ENCODE assay signal across 8 cellular contexts in genomic region chr17:50139950-50140885, GRCh38. TPM values are rescaled to one million over a fixed set of nuclear protein-coding genes. Genes with fewer than 3 reads are reported as not detected.
DNase-seq lines count a peak whose midpoint lies in the region; ATAC-seq and TF ChIP-seq lines count a peak whose summit lies in the region.

No MANE protein-coding gene starts in this region.

- peaks cover 0 to 1% (median 0%) of the 10 kb centered on the region in 3 donors for H3K27me3 Mint-ChIP-seq in CD14-positive monocyte (ENCODE audit: low read depth in 3 of 3)

- peaks cover 61% of the 10 kb centered on the region for H3K4me1 Mint-ChIP-seq in CD14-positive monocyte

- H3K27ac Mint-ChIP-seq in CD14-positive monocyte: peak overlapping the region; percentile 62 to 91 (median 75)

- H3K9me3 Mint-ChIP-seq in CD14-positive monocyte: peaks cover 0 to 5% (median 1%) of the 10 kb centered on the region in 7 donors

- H3K4me3 Mint-ChIP-seq in CD14-positive monocyte: peak overlapping the region; percentile 62 to 64

- peaks cover 98 to 100% of the 10 kb centered on the region in 2 donors for H3K36me3 Mint-ChIP-seq in CD14-positive monocyte

- peak; percentile 93 for TF ChIP-seq CTCF in CD14-positive monocyte (IDR thresholded peaks at IDR 0.05)

- ATAC-seq in GM21576 (IDR thresholded peaks at IDR 0.05; ENCODE audit: unreplicated experiment) (peak; percentile 49), HG03039 (IDR thresholded peaks at IDR 0.05; ENCODE audit: unreplicated experiment) (no peak)

- intact Hi-C loops in CD14-positive monocyte (cut with micrococcal nuclease): loop anchor here in 1 of 2 donors (1.0 kb wide), 1 partner anchor 8 kb away; no protein-coding TSS in a partner anchor

- DNase-seq in CD14-positive monocyte (ENCODE audit: low spot score): peak; percentile 82
- DNase-seq in NCI-H1694 treated with DMSO at 0.1 percent for 48 hours (lab: John Stamatoyannopoulos, UW): peak; percentile 74
- DNase-seq in activated CD4-positive, CD25-positive, alpha-beta regulatory T cell treated with anti-CD3 and anti-CD28 coated beads, Interleukin-2, amount 50 U/mL, for 72 hours: peak; percentile 84
- DNase-seq in central memory CD4-positive, alpha-beta T cell: peak; percentile 76
- peak; percentile 81 for DNase-seq in left kidney (ENCODE audit: low read depth, low spot score)
- peak; percentile 75 to 79 for DNase-seq in stimulated activated CD4-positive, alpha-beta T cell treated with anti-CD3 and anti-CD28 coated beads, Interleukin-4, amount 100 ng/mL, for 48 hours (ENCODE audit: low read depth in 2 of 2)

RNA-seq across cellular contexts. Expression of gene SAMD14, which starts 10.3 kb away (rescaled TPM):
- not detected for polyA plus RNA-seq in CD14-positive monocyte

RNA-seq across cellular contexts. Expression of gene PPP1R9B, which starts 10.3 kb away (rescaled TPM):
- 1 to 10 TPM in 1 of 2 donors, under 1 TPM in 1; 0.61 to 1.3 TPM for polyA plus RNA-seq in CD14-positive monocyte

RNA-seq across cellular contexts. Expression of gene SGCA, which starts 25.6 kb away (rescaled TPM):
- polyA plus RNA-seq in CD14-positive monocyte: under 1 TPM; 0.53 to 0.89 TPM

RNA-seq across cellular contexts. Expression of gene PDK2, which starts 45.1 kb away (rescaled TPM):
- polyA plus RNA-seq in CD14-positive monocyte: 10 to 100 TPM; 15.9 to 23.4 TPM
